27 cellular contexts compared by ENCODE assay signal in the genomic region with DNA sequence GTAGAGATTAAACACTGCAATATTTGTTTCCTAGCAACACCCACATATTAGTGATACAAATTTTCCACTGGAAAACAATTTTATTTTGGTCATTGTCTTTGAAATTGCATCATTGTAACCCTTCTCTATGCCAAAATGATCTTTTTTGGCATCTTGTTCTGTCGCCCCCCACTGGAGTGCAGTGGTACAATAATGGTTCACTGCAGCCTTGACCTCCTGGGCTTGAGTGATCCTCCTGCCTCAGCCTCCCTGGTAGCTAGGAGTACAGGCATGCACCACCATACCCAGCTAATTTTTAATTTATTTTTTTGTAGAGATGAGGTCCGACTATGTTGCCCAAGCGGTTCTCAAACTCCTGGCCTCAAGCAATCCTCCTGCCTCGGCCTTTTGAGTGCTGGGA.
DNase-seq lines count a peak whose midpoint lies in the region; ATAC-seq, FAIRE-seq and TF ChIP-seq lines count a peak whose summit lies in the region.
"Had no signal": no experiment of that assay in that cellular context is flagged by ENCODE, and none has a peak within 500 bp of the region (broad histone marks: within the 10 kb centered on the region; RNA-seq: fewer than 3 reads in every experiment).

No MANE protein-coding gene starts in this region.

- intact Hi-C loops in A673 (cut with micrococcal nuclease; ENCODE audit: unreplicated experiment) = no loop called here
- intact Hi-C loops in left lung (cut with DNase I) = no loop called here

- 0 out of 2 replicates have a peak, but pooled peaks have one; percentile 34 for TF ChIP-seq CTCF in A673 (conservative IDR thresholded peaks at IDR 0.05; ENCODE audit: low read depth, low read length)
- TF ChIP-seq CTCF in DOHH2 (IDR thresholded peaks at IDR 0.05; ENCODE audit: low read depth, low read length, poor library complexity, severe bottlenecking) = peak; percentile 24
- TF ChIP-seq CTCF in MM.1S (IDR thresholded peaks at IDR 0.05; ENCODE audit: low read length) = peak; percentile 16
- TF ChIP-seq CTCF in endothelial cell (IDR thresholded peaks at IDR 0.05; ENCODE audit: unreplicated experiment) = peak; percentile 39
- TF ChIP-seq CTCF in left lung (IDR thresholded peaks at IDR 0.05) = no peak

- no peak for TF ChIP-seq POLR2A in GM12892 (IDR thresholded peaks at IDR 0.05; ENCODE audit: low read depth, low read length)

- no peak overlapping the region for H3K27ac Mint-ChIP-seq in endothelial cell (ENCODE audit: unreplicated experiment)
- H3K27ac Mint-ChIP-seq: natural killer cell treated with Interleukin-12 subunit alpha and Interleukin-12 subunit beta and Interleukin-15 and Interleukin-18, amount 100 ng/mL, for 72 hours; progenitor cell of endocrine pancreas had no signal

- H3K27me3 ChIP-seq in A673 (replicated peaks; ENCODE audit: insufficient read depth, low read depth, low read length, poor library complexity) (no peaks in the 10 kb centered on the region), DOHH2 (ENCODE audit: control insufficient read depth, low read length) (no peaks in the 10 kb centered on the region), MM.1S (replicated peaks; ENCODE audit: insufficient read depth, low read length) (no peaks in the 10 kb centered on the region), left lung (no peaks in the 10 kb centered on the region)

- FAIRE-seq in GM12892 (lab: Jason Lieb, UNC) = no peak
- FAIRE-seq: urothelium cell line had no signal

- H3K9me3 Mint-ChIP-seq in endothelial cell (ENCODE audit: unreplicated experiment) = no peaks in the 10 kb centered on the region
- H3K9me3 Mint-ChIP-seq: natural killer cell treated with Interleukin-12 subunit alpha and Interleukin-12 subunit beta and Interleukin-15 and Interleukin-18, amount 100 ng/mL, for 72 hours had no signal

- H3K9me3 ChIP-seq in A673 (ENCODE audit: low read depth, low read length, poor library complexity, severe bottlenecking) (no peaks in the 10 kb centered on the region), DOHH2 (ENCODE audit: control insufficient read depth, insufficient read depth, low read length) (no peaks in the 10 kb centered on the region), MM.1S (replicated peaks; ENCODE audit: insufficient read depth, low read length) (no peaks in the 10 kb centered on the region), left lung (no peaks in the 10 kb centered on the region)

- H3F3A ChIP-seq in DOHH2 (ENCODE audit: control insufficient read depth, insufficient read depth) (no peaks in the 10 kb centered on the region), MM.1S (ENCODE audit: insufficient read depth, low read length) (no peaks in the 10 kb centered on the region)

- BruUV-seq in A673 (replicated peaks; lab: Mats Ljungman, UMichigan) = no TSS peak

- no peak overlapping the region for H2AFZ ChIP-seq in MM.1S (ENCODE audit: low read length)

- H3K27ac ChIP-seq in A673 (ENCODE audit: low read depth, low read length, poor library complexity, severe bottlenecking) (no peak overlapping the region), DOHH2 (ENCODE audit: low read depth, low read length) (no peak overlapping the region), MM.1S (ENCODE audit: low read length) (no peak overlapping the region), left lung (no peak overlapping the region)
- H3K27ac ChIP-seq: HL-60, SK-N-MC, skin epidermis had no signal

- H4K20me1 ChIP-seq in DOHH2 (ENCODE audit: control insufficient read depth, insufficient read depth, low read depth, low read length) (no peaks in the 10 kb centered on the region), MM.1S (ENCODE audit: insufficient read depth, low read length) (no peaks in the 10 kb centered on the region)

- no peak overlapping the region for H3K9ac ChIP-seq in MM.1S (ENCODE audit: low read length)

- no peaks in the 10 kb centered on the region for H3K4me1 Mint-ChIP-seq in endothelial cell (ENCODE audit: unreplicated experiment)

- peaks cover 4% of the 10 kb centered on the region for H3K36me3 Mint-ChIP-seq in endothelial cell (ENCODE audit: low read depth, unreplicated experiment)

- ATAC-seq in left lung (no peak), HG02852 (IDR thresholded peaks at IDR 0.05; ENCODE audit: unreplicated experiment) (no peak)
- ATAC-seq: natural killer cell treated with Interleukin-12 subunit alpha and Interleukin-12 subunit beta and Interleukin-15 and Interleukin-18, amount 100 ng/mL, for 72 hours had no signal

- no peak overlapping the region for H3K4me3 Mint-ChIP-seq in endothelial cell (ENCODE audit: unreplicated experiment)
- H3K4me3 Mint-ChIP-seq: natural killer cell treated with Interleukin-12 subunit alpha and Interleukin-12 subunit beta and Interleukin-15 and Interleukin-18, amount 100 ng/mL, for 72 hours had no signal

- H3K4me2 ChIP-seq in DOHH2 (ENCODE audit: low read length) = no peak overlapping the region
- H3K4me2 ChIP-seq in MM.1S (ENCODE audit: low read depth, low read length) = no peak overlapping the region

- no peaks in the 10 kb centered on the region for H3K36me3 ChIP-seq in A673 (ENCODE audit: insufficient read depth, low read length, poor library complexity, severe bottlenecking)
- H3K36me3 ChIP-seq in DOHH2 (ENCODE audit: control insufficient read depth, low read length) = 0 out of 2 replicates have a peak, but pooled peaks cover 3% of the 10 kb centered on the region
- H3K36me3 ChIP-seq in MM.1S (replicated peaks; ENCODE audit: insufficient read depth, low read length) = 0 out of 2 replicates have a peak, but pooled peaks cover 2% of the 10 kb centered on the region
- H3K36me3 ChIP-seq in left lung = peaks cover 0 to 53% of the 10 kb centered on the region in 2 donors

- H3K4me3 ChIP-seq in A673 (ENCODE audit: low read depth, low read length, poor library complexity, severe bottlenecking) (no peak overlapping the region), DOHH2 (ENCODE audit: low read length) (no peak overlapping the region), MM.1S (ENCODE audit: low read length) (no peak overlapping the region), left lung (no peak overlapping the region)
- H3K4me3 ChIP-seq: SK-N-MC, skin epidermis had no signal

- POLR2A ChIA-PET in A673 (lab: Charles Lee; ENCODE audit: low non-redundant PET) = no interaction called here

- H3K4me1 ChIP-seq in A673 (ENCODE audit: insufficient read depth, low read length, poor library complexity, severe bottlenecking) = no peaks in the 10 kb centered on the region
- no peaks in the 10 kb centered on the region for H3K4me1 ChIP-seq in DOHH2 (ENCODE audit: control insufficient read depth, low read length)
- H3K4me1 ChIP-seq in MM.1S (ENCODE audit: low read length) = no peaks in the 10 kb centered on the region
- no peaks in the 10 kb centered on the region for H3K4me1 ChIP-seq in left lung

- no peaks in the 10 kb centered on the region for H3K79me2 ChIP-seq in DOHH2 (ENCODE audit: control insufficient read depth, low read length)
- H3K79me2 ChIP-seq in MM.1S (ENCODE audit: low read length) = no peaks in the 10 kb centered on the region

- H3K27me3 Mint-ChIP-seq in endothelial cell (ENCODE audit: unreplicated experiment) = no peaks in the 10 kb centered on the region
- H3K27me3 Mint-ChIP-seq: natural killer cell treated with Interleukin-12 subunit alpha and Interleukin-12 subunit beta and Interleukin-15 and Interleukin-18, amount 100 ng/mL, for 72 hours; progenitor cell of endocrine pancreas had no signal

- H3K9me2 ChIP-seq in DOHH2 (replicated peaks; ENCODE audit: control insufficient read depth, low read length) (no peaks in the 10 kb centered on the region), MM.1S (replicated peaks; ENCODE audit: insufficient read depth, low read length) (no peaks in the 10 kb centered on the region)

- CTCF ChIA-PET in A673 (lab: Charles Lee) = no interaction called here

- no peak for DNase-seq in A673 (ENCODE audit: low spot score)
- no peak for DNase-seq in MM.1S
- no peak for DNase-seq in endothelial cell (ENCODE audit: low spot score)
- DNase-seq in left lung = no peak
- no peak for DNase-seq in GM12892 (ENCODE audit: insufficient read length)
- DNase-seq in amniotic stem cell (lab: John Stamatoyannopoulos, UW) = no peak
- DNase-seq: activated CD4-positive, CD25-positive, alpha-beta regulatory T cell treated with anti-CD3 and anti-CD28 coated beads, Interleukin-2, amount 50 U/mL, for 72 hours; activated CD8-positive, alpha-beta memory T cell treated with anti-CD3 and anti-CD28 coated beads, Interleukin-2, amount 50 U/mL, for 48 hours; activated effector memory CD4-positive, alpha-beta T cell treated with anti-CD3 and anti-CD28 coated beads, Interleukin-2, amount 50 U/mL, for 16 hours; AML-193; anterior cingulate cortex; COR-L47; foreskin melanocyte; mesendoderm; NCI-H1092; NCI-H2107; NCI-H524 treated with DMSO at 0.1 percent for 48 hours; stimulated activated CD4-positive, alpha-beta T cell treated with anti-CD3 and anti-CD28 coated beads, Interleukin-4, amount 100 ng/mL, for 1 hour; T1000 had no signal

Comparison
In these comparisons a context has a peak if more than half of its experiments do, and no peak if none do; other contexts are left out.
1. CTCF ChIP-seq: peak in A673 (single experiment), DOHH2 (single experiment), MM.1S (single experiment) and endothelial cell (single experiment); none in left lung (0 of 2).